In genomic region chr2:23069156-23069555, GRCh38 we compare ENCODE assay signal across 20 cellular contexts.
"Had no signal": no experiment of that assay in that cellular context is flagged by ENCODE, and none has a peak within 500 bp of the region (broad histone marks: within the 10 kb centered on the region; RNA-seq: fewer than 3 reads in every experiment).

No MANE protein-coding gene starts in this region.

- DNase-seq: cortex of kidney; dorsolateral prefrontal cortex; effector memory CD8-positive, alpha-beta T cell; esophagus squamous epithelium; foreskin keratinocyte; kidney glomerular epithelial cell; lower lobe of right lung; natural killer cell; nucleus accumbens; pancreas; right cardiac atrium; stimulated activated CD4-positive, alpha-beta T cell treated with anti-CD3 and anti-CD28 coated beads, Interleukin-4, amount 100 ng/mL, for 1 hour; stimulated activated CD8-positive, alpha-beta memory T cell treated with anti-CD3 and anti-CD28 coated beads, Interleukin-4, amount 100 ng/mL, for 48 hours; stimulated activated naive CD8-positive, alpha-beta T cell treated with anti-CD3 and anti-CD28 coated beads, Interleukin-15, Interleukin-2, amounts not matched to agents 100 U/mL and 50 U/mL, for 24 hours; thyroid gland; upper lobe of left lung; uterus had no signal

- H3K4me3 ChIP-seq: dorsolateral prefrontal cortex, esophagus squamous epithelium, lower lobe of right lung, pancreas, suprapubic skin, thyroid gland, upper lobe of left lung, uterus had no signal

- H3K36me3 ChIP-seq: esophagus squamous epithelium, lower lobe of right lung, pancreas, suprapubic skin, thyroid gland, upper lobe of left lung, uterus had no signal

- H3K4me1 ChIP-seq: esophagus squamous epithelium, foreskin keratinocyte, lower lobe of right lung, pancreas, suprapubic skin, thyroid gland, upper lobe of left lung, uterus had no signal

- H3K27me3 ChIP-seq: esophagus squamous epithelium, foreskin keratinocyte, pancreas, suprapubic skin, thyroid gland, upper lobe of left lung, uterus had no signal

- H3K9me3 ChIP-seq: esophagus squamous epithelium, lower lobe of right lung, pancreas, suprapubic skin, thyroid gland, upper lobe of left lung, uterus had no signal

- H3K27ac ChIP-seq: dorsolateral prefrontal cortex, epithelial cell of prostate, esophagus squamous epithelium, foreskin keratinocyte, lower lobe of right lung, pancreas, suprapubic skin, thyroid gland, upper lobe of left lung, uterus had no signal

- ATAC-seq: effector memory CD8-positive, alpha-beta T cell; foreskin keratinocyte; lower lobe of right lung; natural killer cell; pancreas; right cardiac atrium; stimulated activated effector memory CD8-positive, alpha-beta T cell treated with anti-CD3 and anti-CD28 coated beads, Interleukin-12 subunit alpha, Interleukin-12 subunit beta, amount 100 ng/mL, for 72 hours; stimulated activated naive CD8-positive, alpha-beta T cell treated with anti-CD3 and anti-CD28 coated beads, Interleukin-15, Interleukin-2, amounts not matched to agents 100 U/mL and 50 U/mL, for 24 hours had no signal

- FAIRE-seq: pancreas had no signal
